In genomic region chr4:127965062-127965802, GRCh38 we compare ENCODE assay signal across 8 cellular contexts. TPM values are rescaled to one million over a fixed set of nuclear protein-coding genes. Genes with fewer than 3 reads are reported as not detected.
DNase-seq lines count a peak whose midpoint lies in the region; ATAC-seq and TF ChIP-seq lines count a peak whose summit lies in the region.

Gene ABHD18, plus strand, starts transcription at chr4:127965406. Its CDS starts 17,550 bp downstream, at chr4:127982956.
Gene MFSD8, minus strand, starts transcription at chr4:127965173. Its CDS starts 40 bp downstream, at chr4:127965133.

- peak; percentile 46; the same call in 1 of the 2 replicates for TF ChIP-seq CTCF in PC-9 (conservative IDR thresholded peaks at IDR 0.05)

- no peaks in the 10 kb centered on the region for H3K9me3 ChIP-seq in PC-9 (ENCODE audit: insufficient read depth, low read depth)

- POLR2A ChIA-PET in PC-9 (lab: Charles Lee; ENCODE audit: unreplicated experiment), result interaction anchor here (0.6 to 1.6 kb wide), 4 partner anchors 28 to 97 kb away, joined by 5 to 13 read pairs (median 10); partner anchors contain the start of gene LARP1B

- in situ Hi-C loops in KBM-7 (cut with MboI; ENCODE audit: low pct_unique_long_range_greater_than_20kb, low sequenced_read_pairs), result no loop called here

- no TSS peak for BruUV-seq in PC-9 (replicated peaks; lab: Mats Ljungman, UMichigan)

- peak within 1 kb of the TSS; percentile 88 for H3K4me2 ChIP-seq in PC-9

- peaks cover 39% of the 10 kb centered on the region for H3K79me2 ChIP-seq in PC-9 (ENCODE audit: low read depth)

- peak; percentile 97 for ATAC-seq in GM21717 (IDR thresholded peaks at IDR 0.05; ENCODE audit: unreplicated experiment)

- H3K4me1 ChIP-seq in PC-9 (replicated peaks; ENCODE audit: insufficient read depth), result no peaks in the 10 kb centered on the region; the same call in 1 of the 2 replicates

- no peaks in the 10 kb centered on the region for H3K27me3 ChIP-seq in PC-9 (ENCODE audit: insufficient read depth, low read depth)

- H3K36me3 ChIP-seq in PC-9 (ENCODE audit: low read depth), result no peaks in the 10 kb centered on the region

- peaks cover 8% of the 10 kb centered on the region; the same call in 1 of the 2 replicates for H3F3A ChIP-seq in PC-9 (ENCODE audit: insufficient read depth, low read depth)

- intact Hi-C loops in PC-9 (cut with micrococcal nuclease; ENCODE audit: unreplicated experiment), result loop anchor here (1.0 to 5.0 kb wide), 4 partner anchors 84 to 197 kb away; partner anchors contain the start of genes HSPA4L, LARP1B and PLK4

- H2AFZ ChIP-seq in PC-9, result peak within 1 kb of the TSS; percentile 96

- H3K27ac ChIP-seq in PC-9 (peak within 1 kb of the TSS; percentile 74), epithelial cell of prostate (peak within 1 kb of the TSS; percentile 93)

- H4K20me1 ChIP-seq in PC-9 (ENCODE audit: insufficient read depth), result no peaks in the 10 kb centered on the region

- no peaks in the 10 kb centered on the region for H3K9me2 ChIP-seq in PC-9 (ENCODE audit: insufficient read depth)

- H3K4me3 ChIP-seq in PC-9, result peak within 1 kb of the TSS; percentile 77

- DNase-seq in DMS79 (lab: John Stamatoyannopoulos, UW), result peak; percentile 85
- DNase-seq in KBM-7, result peak; percentile 98
- peak; percentile 90 to 100 for DNase-seq in PC-9
- DNase-seq in activated T-cell treated with anti-CD3 and anti-CD28 coated beads, Interleukin-2, amount 50 U/mL, for 1 hour, result peak; percentile 98
- peak; percentile 97 for DNase-seq in epithelial cell of prostate (ENCODE audit: low read depth, low spot score)
- DNase-seq in mucosa of gallbladder (ENCODE audit: low spot score), result peak; percentile 100
- peak; percentile 97 to 98 for DNase-seq in stimulated activated CD8-positive, alpha-beta memory T cell treated with anti-CD3 and anti-CD28 coated beads, Interleukin-4, amount 100 ng/mL, for 4 hours (ENCODE audit: low read depth in 2 of 2, low spot score in 1 of 2)

- CTCF ChIA-PET in PC-9 (lab: Charles Lee), result interaction anchor here (0.6 to 1.2 kb wide), 4 partner anchors 22 to 845 kb away, joined by 3 to 5 read pairs (median 4); partner anchors contain the start of gene JADE1

RNA-seq across cellular contexts. Expression of gene ABHD18, which starts in this region (rescaled TPM):
- 10.4 and 12.4 TPM in 2 replicates for total RNA-seq in PC-9 (2021)
- total RNA-seq in mucosa of gallbladder, result 12.1 TPM

RNA-seq across cellular contexts. Expression of gene MFSD8, which starts in this region (rescaled TPM):
- 19.0 and 21.4 TPM in 2 replicates for total RNA-seq in PC-9 (2021)
- total RNA-seq in mucosa of gallbladder, result 23.7 TPM

Comparison
In these comparisons a context has a peak if more than half of its experiments do, and no peak if none do; other contexts are left out.
1. Peak in every context shown above with its lines: DNase-seq, ATAC-seq, H3K4me3 ChIP-seq and H3K27ac ChIP-seq.